ENCODE assay signal across 12 cellular contexts in genomic region chr1:109719337-109719837, GRCh38. TPM values are rescaled to one million over a fixed set of nuclear protein-coding genes. Genes with fewer than 3 reads are reported as not detected.
A peak's percentile ranks its signal among the peaks of the same experiment; 100 is the strongest.
DNase-seq lines count a peak whose midpoint lies in the region; ATAC-seq, FAIRE-seq and TF ChIP-seq lines count a peak whose summit lies in the region.
"Had no signal": no experiment of that assay in that cellular context is flagged by ENCODE, and none has a peak within 500 bp of the region (broad histone marks: within the 10 kb centered on the region; RNA-seq: fewer than 3 reads in every experiment).

No MANE protein-coding gene starts in this region.

- POLR2A ChIA-PET in T-cell (lab: Charles Lee): no interaction called here

- peak overlapping the region; percentile 3 for H2AFZ ChIP-seq in astrocyte (ENCODE audit: low read depth, low read length)

- no peak for TF ChIP-seq CTCF in astrocyte (IDR thresholded peaks at IDR 0.05; ENCODE audit: insufficient read depth, low read depth, low read length)

- peak overlapping the region; percentile 22 for H3K4me2 ChIP-seq in astrocyte (ENCODE audit: low read length)

- no peaks in the 10 kb centered on the region for H3K79me2 ChIP-seq in astrocyte (ENCODE audit: insufficient read depth, low read length)

- DNase-seq in astrocyte (ENCODE audit: low read depth) (peak; percentile 43), myocyte (ENCODE audit: low read depth) (peak; percentile 55), T-cell (no peak), GM12892 (ENCODE audit: insufficient read length) (no peak)
- no peak for DNase-seq in stimulated activated naive CD8-positive, alpha-beta T cell treated with anti-CD3 and anti-CD28 coated beads, Interleukin-15, Interleukin-2, amounts not matched to agents 100 U/mL and 50 U/mL, for 24 hours
- DNase-seq: DMS79 treated with DMSO at 0.1 percent for 48 hours, NCI-H69 had no signal

- CTCF ChIA-PET in T-cell (lab: Charles Lee): no interaction called here

- no peak overlapping the region for H3K4me3 Mint-ChIP-seq in astrocyte (ENCODE audit: unreplicated experiment)
- H3K4me3 Mint-ChIP-seq in T-cell: no peak overlapping the region

- no peak for FAIRE-seq in astrocyte (lab: Jason Lieb, UNC)
- FAIRE-seq in GM12892 (lab: Jason Lieb, UNC): no peak

- peaks cover 4% of the 10 kb centered on the region for H3K4me1 Mint-ChIP-seq in astrocyte (ENCODE audit: low read depth, unreplicated experiment)
- no peaks in the 10 kb centered on the region for H3K4me1 Mint-ChIP-seq in T-cell

- H3K27me3 Mint-ChIP-seq in astrocyte (ENCODE audit: low read depth, unreplicated experiment) (peaks cover 34% of the 10 kb centered on the region), T-cell (peaks cover 7 to 8% of the 10 kb centered on the region in 2 donors)

- no peaks in the 10 kb centered on the region for H3K36me3 Mint-ChIP-seq in astrocyte (ENCODE audit: low read depth, unreplicated experiment)
- no peaks in the 10 kb centered on the region for H3K36me3 Mint-ChIP-seq in T-cell

- TF ChIP-seq POLR2A in GM12892 (IDR thresholded peaks at IDR 0.05; ENCODE audit: low read depth, low read length): no peak

- H4K20me1 ChIP-seq in astrocyte (ENCODE audit: insufficient read depth, low read length): no peaks in the 10 kb centered on the region

- H3K27ac Mint-ChIP-seq in astrocyte (ENCODE audit: unreplicated experiment): peak overlapping the region; percentile 67
- no peak overlapping the region for H3K27ac Mint-ChIP-seq in T-cell

- peak; percentile 76 for ATAC-seq in GM18502 (IDR thresholded peaks at IDR 0.05; ENCODE audit: poor library complexity, unreplicated experiment)
- ATAC-seq in HG03342 (IDR thresholded peaks at IDR 0.05; ENCODE audit: unreplicated experiment): peak; percentile 43
- no peak for ATAC-seq in stimulated activated naive CD8-positive, alpha-beta T cell treated with anti-CD3 and anti-CD28 coated beads, Interleukin-15, Interleukin-2, amounts not matched to agents 100 U/mL and 50 U/mL, for 24 hours
- ATAC-seq in T-cell (replicated peaks in 1 of 4): no peak

- no peaks in the 10 kb centered on the region for H3K36me3 ChIP-seq in astrocyte (ENCODE audit: insufficient read depth, low read length)
- H3K36me3 ChIP-seq: vagina had no signal

- H3K27me3 ChIP-seq in astrocyte (ENCODE audit: insufficient read depth, low read length): no peaks in the 10 kb centered on the region
- H3K27me3 ChIP-seq: vagina had no signal

- peaks cover 6% of the 10 kb centered on the region for H3K4me1 ChIP-seq in astrocyte (ENCODE audit: insufficient read depth, low read length)

- H3K9ac ChIP-seq in astrocyte (ENCODE audit: low read length): no peak overlapping the region

- no peak overlapping the region for H3K4me3 ChIP-seq in astrocyte (ENCODE audit: insufficient read depth, low read depth, low read length)
- H3K4me3 ChIP-seq: vagina had no signal

- H3K9me3 Mint-ChIP-seq in astrocyte (ENCODE audit: unreplicated experiment) (no peaks in the 10 kb centered on the region), T-cell (no peaks in the 10 kb centered on the region)

- no peaks in the 10 kb centered on the region for H3K9me3 ChIP-seq in astrocyte (ENCODE audit: insufficient read depth, low read depth, low read length)
- H3K9me3 ChIP-seq: vagina had no signal

- H3K27ac ChIP-seq in astrocyte (ENCODE audit: low read depth, low read length): peak overlapping the region; percentile 8
- H3K27ac ChIP-seq: vagina had no signal

RNA-seq across cellular contexts. Expression of gene GSTM5, which starts 7.3 kb away (rescaled TPM):
- total RNA-seq in astrocyte: not detected in 2 replicates
- not detected in 2 replicates for total RNA-seq in myocyte
- polyA plus RNA-seq in myocyte (2012): 0.19 TPM
- total RNA-seq in T-cell: under 1 TPM; 0.12 to 0.63 (median 0.23) TPM
- polyA plus RNA-seq in GM12892 (2012; ENCODE audit: missing spikeins): not detected
- total RNA-seq: renal cortical epithelial cell had no signal

RNA-seq across cellular contexts. Expression of gene GSTM3, which starts 21.5 kb away (rescaled TPM):
- 25.4 and 26.1 TPM in 2 replicates for total RNA-seq in astrocyte
- total RNA-seq in myocyte: 11.5 and 20.6 TPM in 2 replicates
- 63.8 TPM for polyA plus RNA-seq in myocyte (2012)
- total RNA-seq in T-cell: 10 to 100 TPM in 4 of 5 donors, 1 to 10 TPM in 1; 8.4 to 17.1 (median 10.3) TPM
- polyA plus RNA-seq in GM12892 (2012; ENCODE audit: missing spikeins): 3.1 TPM

RNA-seq across cellular contexts. Expression of gene GSTM1, which starts 31.8 kb away (rescaled TPM):
- total RNA-seq in astrocyte (not detected in 2 replicates), myocyte (0.48 and 0.83 TPM in 2 replicates), T-cell (10 to 100 TPM in 4 of 5 donors, under 1 TPM in 1; 0.44 to 50.3 (median 30.7) TPM)
- 1.0 TPM for polyA plus RNA-seq in myocyte (2012)
- polyA plus RNA-seq in GM12892 (2012; ENCODE audit: missing spikeins): 32.4 TPM
- total RNA-seq: mesenteric fat pad had no signal

RNA-seq across cellular contexts. Expression of gene EPS8L3, which starts 44.3 kb away (rescaled TPM):
- not detected in 2 replicates for total RNA-seq in astrocyte
- not detected in 2 replicates for total RNA-seq in myocyte
- polyA plus RNA-seq in myocyte (2012): not detected
- total RNA-seq in T-cell: under 1 TPM in 2 of 5 donors, not detected in 3; 0.47 to 0.49 TPM
- not detected for polyA plus RNA-seq in GM12892 (2012; ENCODE audit: missing spikeins)
- total RNA-seq: renal cortical epithelial cell, vagina had no signal

RNA-seq across cellular contexts. Expression of gene GSTM2, which starts 51.5 kb away (rescaled TPM):
- total RNA-seq in astrocyte (11.8 and 13.4 TPM in 2 replicates), myocyte (22.6 and 28.5 TPM in 2 replicates), T-cell (100 to 1,000 TPM in 1 of 5 donors, 10 to 100 TPM in 4; 51.9 to 102 (median 77.4) TPM)
- polyA plus RNA-seq in myocyte (2012): 71.8 TPM
- 27.1 TPM for polyA plus RNA-seq in GM12892 (2012; ENCODE audit: missing spikeins)

Comparison
In these comparisons a context has a peak if more than half of its experiments do, and no peak if none do; other contexts are left out.
1. ATAC-seq: peak in GM18502 (single experiment) and HG03342 (single experiment); none in stimulated activated naive CD8-positive, alpha-beta T cell treated with anti-CD3 and anti-CD28 coated beads, Interleukin-15, Interleukin-2, amounts not matched to agents 100 U/mL and 50 U/mL, for 24 hours (single experiment) and T-cell (0 of 4).
2. DNase-seq: peak in astrocyte (single experiment) and myocyte (single experiment); none in stimulated activated naive CD8-positive, alpha-beta T cell treated with anti-CD3 and anti-CD28 coated beads, Interleukin-15, Interleukin-2, amounts not matched to agents 100 U/mL and 50 U/mL, for 24 hours (single experiment), T-cell (0 of 34) and GM12892 (single experiment).